Comparison of ENCODE assay signal across 9 cellular contexts in genomic region chrX:135295944-135296305, GRCh38. TPM values are rescaled to one million over a fixed set of nuclear protein-coding genes. Genes with fewer than 3 reads are reported as not detected.
DNase-seq lines count a peak whose midpoint lies in the region; ATAC-seq and TF ChIP-seq lines count a peak whose summit lies in the region.
"Had no signal": no experiment of that assay in that cellular context is flagged by ENCODE, and none has a peak within 500 bp of the region (broad histone marks: within the 10 kb centered on the region; RNA-seq: fewer than 3 reads in every experiment).

No MANE protein-coding gene starts in this region.

- intact Hi-C loops in activated B cell treated with CpG ODN at 0.5 μM for 24 hours (cut with micrococcal nuclease): loop anchor here (5.0 kb wide), 1 partner anchor 226 kb away; the partner anchor contains the start of gene INTS6L
- intact Hi-C loops in naive thymus-derived CD4-positive, alpha-beta T cell (cut with micrococcal nuclease): loop anchor here in 1 of 2 donors (1.0 to 10.0 kb wide), 3 partner anchors 125 to 1199 kb away; partner anchors contain the start of genes HTATSF1 and SMIM10L2A

- H3K4me1 ChIP-seq in GM23338 (ENCODE audit: insufficient read depth): no peaks in the 10 kb centered on the region; the same call in 1 of the 2 replicates
- peaks cover 5 to 9% of the 10 kb centered on the region in 2 donors for H3K4me1 ChIP-seq in naive thymus-derived CD4-positive, alpha-beta T cell (ENCODE audit: control insufficient read depth in 2 of 2, insufficient read depth in 2 of 2, low read length in 2 of 2)

- peak overlapping the region; percentile 53 for H3K4me3 ChIP-seq in GM23338
- H3K4me3 ChIP-seq in naive thymus-derived CD4-positive, alpha-beta T cell (ENCODE audit: low read length): peak overlapping the region; percentile 63

- H3K79me2 ChIP-seq in GM23338 (replicated peaks; ENCODE audit: insufficient read depth): no peaks in the 10 kb centered on the region

- H3K4me2 ChIP-seq in GM23338: peak overlapping the region; percentile 75

- no peaks in the 10 kb centered on the region for H3K27me3 ChIP-seq in GM23338 (ENCODE audit: insufficient read depth)
- no peaks in the 10 kb centered on the region for H3K27me3 ChIP-seq in naive thymus-derived CD4-positive, alpha-beta T cell (ENCODE audit: control insufficient read depth in 2 of 2, insufficient read depth in 2 of 2, low read length in 2 of 2)

- H3K36me3 Mint-ChIP-seq in GM23338 (ENCODE audit: low read depth) (peaks cover 7% of the 10 kb centered on the region; the same call in 2 of the 3 replicates), activated B cell treated with CpG ODN at 0.5 μM for 24 hours (ENCODE audit: low read depth) (peaks cover 12% of the 10 kb centered on the region)
- peaks cover 2 to 35% (median 4%) of the 10 kb centered on the region in 5 donors for H3K36me3 Mint-ChIP-seq in naive thymus-derived CD4-positive, alpha-beta T cell

- no peaks in the 10 kb centered on the region for H3F3A ChIP-seq in GM23338 (replicated peaks; ENCODE audit: low read depth)

- H3K4me3 Mint-ChIP-seq in GM23338 (peak overlapping the region; percentile 76), activated B cell treated with CpG ODN at 0.5 μM for 24 hours (peak overlapping the region; percentile 87)
- H3K4me3 Mint-ChIP-seq in naive thymus-derived CD4-positive, alpha-beta T cell: peak overlapping the region; percentile 85 to 95 (median 92)

- no peak for TF ChIP-seq CTCF in GM23338 (conservative IDR thresholded peaks at IDR 0.05; ENCODE audit: low read depth in 2 of 2)
- no peak for TF ChIP-seq CTCF in activated B cell treated with CpG ODN at 0.5 μM for 24 hours (IDR thresholded peaks at IDR 0.05)

- no peak overlapping the region for H2AFZ ChIP-seq in GM23338

- no peaks in the 10 kb centered on the region for H3K36me3 ChIP-seq in GM23338 (ENCODE audit: insufficient read depth)
- peaks cover 0 to 6% (median 0%) of the 10 kb centered on the region in 3 experiments for H3K36me3 ChIP-seq in naive thymus-derived CD4-positive, alpha-beta T cell (ENCODE audit: control insufficient read depth in 2 of 3, insufficient read depth in 3 of 3, low read length in 3 of 3)

- H3K9me3 Mint-ChIP-seq in GM23338: no peaks in the 10 kb centered on the region; the same call in 2 of the 3 replicates
- no peaks in the 10 kb centered on the region for H3K9me3 Mint-ChIP-seq in activated B cell treated with CpG ODN at 0.5 μM for 24 hours
- H3K9me3 Mint-ChIP-seq in naive thymus-derived CD4-positive, alpha-beta T cell: peaks cover 0 to 11% (median 4%) of the 10 kb centered on the region in 11 donors

- no peak for TF ChIP-seq POLR2A in GM18505 (IDR thresholded peaks at IDR 0.05; ENCODE audit: borderline replicate concordance, extremely low read depth, insufficient read depth, insufficient read length)

- ATAC-seq in GM18505 (IDR thresholded peaks at IDR 0.05; ENCODE audit: unreplicated experiment) (peak; percentile 47), GM23338 (peak; percentile 52), activated B cell treated with CpG ODN at 0.5 μM for 24 hours (ENCODE audit: low read depth) (peak; percentile 51)
- ATAC-seq in naive thymus-derived CD4-positive, alpha-beta T cell: peak; percentile 71

- no peaks in the 10 kb centered on the region for H3K9me2 ChIP-seq in GM23338 (ENCODE audit: insufficient read depth)

- CTCF ChIA-PET in activated B cell treated with CpG ODN at 0.5 μM for 24 hours (lab: Charles Lee): interaction anchor here (1.2 kb wide), 1 partner anchor 9 kb away, joined by 3 read pairs; no protein-coding TSS in a partner anchor
- CTCF ChIA-PET in naive thymus-derived CD4-positive, alpha-beta T cell (lab: Charles Lee): interaction anchor here (0.7 to 0.8 kb wide), 2 partner anchors 8 to 97 kb away, joined by 3 read pairs; no protein-coding TSS in a partner anchor

- H4K20me1 ChIP-seq in GM23338 (replicated peaks; ENCODE audit: insufficient read depth): no peaks in the 10 kb centered on the region

- H3K4me1 Mint-ChIP-seq in GM23338 (no peaks in the 10 kb centered on the region; the same call in 2 of the 3 replicates), activated B cell treated with CpG ODN at 0.5 μM for 24 hours (peaks cover 19% of the 10 kb centered on the region)
- H3K4me1 Mint-ChIP-seq in naive thymus-derived CD4-positive, alpha-beta T cell: peaks cover 0 to 32% (median 23%) of the 10 kb centered on the region in 7 donors

- peaks cover 0 to 3% (median 0%) of the 10 kb centered on the region in 3 experiments for H3K9me3 ChIP-seq in naive thymus-derived CD4-positive, alpha-beta T cell (ENCODE audit: control insufficient read depth in 2 of 3, low read length in 3 of 3)

- H3K27ac Mint-ChIP-seq in GM23338: no peak overlapping the region
- H3K27ac Mint-ChIP-seq in activated B cell treated with CpG ODN at 0.5 μM for 24 hours: peak overlapping the region; percentile 61
- H3K27ac Mint-ChIP-seq in naive thymus-derived CD4-positive, alpha-beta T cell: peak overlapping the region; percentile 76 to 94 (median 90)

- H3K27me3 Mint-ChIP-seq in GM23338 (ENCODE audit: insufficient read depth, low read depth, poor library complexity) (peaks cover 1% of the 10 kb centered on the region), activated B cell treated with CpG ODN at 0.5 μM for 24 hours (no peaks in the 10 kb centered on the region)
- H3K27me3 Mint-ChIP-seq in naive thymus-derived CD4-positive, alpha-beta T cell: no peaks in the 10 kb centered on the region

- no peak overlapping the region for H3K27ac ChIP-seq in GM23338 (ENCODE audit: low read depth)
- peak overlapping the region; percentile 67 for H3K27ac ChIP-seq in naive thymus-derived CD4-positive, alpha-beta T cell (ENCODE audit: low read depth, low read length)

- no peak for DNase-seq in GM23338 (ENCODE audit: low spot score)
- no peak for DNase-seq in activated B cell treated with CpG ODN at 0.5 μM for 24 hours
- DNase-seq in naive thymus-derived CD4-positive, alpha-beta T cell: no peak
- no peak for DNase-seq in activated effector memory CD4-positive, alpha-beta T cell treated with anti-CD3 and anti-CD28 coated beads, Interleukin-2, amount 50 U/mL, for 16 hours
- no peak for DNase-seq in HPDE6-E6E7 (ENCODE audit: extremely low spot score)
- no peak for DNase-seq in NCI-H1436 (lab: John Stamatoyannopoulos, UW)
- DNase-seq in NCI-H82 treated with DMSO at 0.1 percent for 48 hours (lab: John Stamatoyannopoulos, UW; ENCODE audit: unreplicated experiment): no peak

- POLR2A ChIA-PET in activated B cell treated with CpG ODN at 0.5 μM for 24 hours (lab: Charles Lee): interaction anchor here (1.2 kb wide), 1 partner anchor 125 kb away, joined by 3 read pairs; no protein-coding TSS in a partner anchor
- POLR2A ChIA-PET in naive thymus-derived CD4-positive, alpha-beta T cell (lab: Charles Lee): no interaction called here

TF ChIP-seq in GM23338, 12 proteins besides CTCF, POLR2A, EP300 and RAD21 (continues in another document):
- no peak for TF ChIP-seq STAT1 (IDR thresholded peaks at IDR 0.05; ENCODE audit: unreplicated experiment)
- TF ChIP-seq ZNF331 (CRISPR knock-in tag; IDR thresholded peaks at IDR 0.05; ENCODE audit: low read depth): no peak
- no peak for TF ChIP-seq NANOG (IDR thresholded peaks at IDR 0.05; ENCODE audit: borderline replicate concordance)

RNA-seq across cellular contexts. Expression of gene ETDC, which starts 13.4 kb away (rescaled TPM):
- total RNA-seq in GM23338 (2014; rRNA removed; shearing (Covaris generic)): not detected in 2 replicates
- polyA plus RNA-seq in GM23338 (2016; fragmentation: Nextera tagmentation; extraction: Ambion mirVana): not detected in 2 replicates
- total RNA-seq in activated B cell treated with CpG ODN at 0.5 μM for 24 hours: not detected in 2 replicates
- total RNA-seq in naive thymus-derived CD4-positive, alpha-beta T cell: not detected
- polyA plus RNA-seq in naive thymus-derived CD4-positive, alpha-beta T cell: not detected
- polyA plus RNA-seq: esophagus had no signal

RNA-seq across cellular contexts. Expression of gene ETDA, which starts 44.1 kb away (rescaled TPM):
- not detected in 2 replicates for total RNA-seq in GM23338 (2014; rRNA removed; shearing (Covaris generic))
- polyA plus RNA-seq in GM23338 (2016; fragmentation: Nextera tagmentation; extraction: Ambion mirVana): not detected in 2 replicates
- total RNA-seq in activated B cell treated with CpG ODN at 0.5 μM for 24 hours: not detected in 2 replicates
- total RNA-seq in naive thymus-derived CD4-positive, alpha-beta T cell: not detected
- not detected for polyA plus RNA-seq in naive thymus-derived CD4-positive, alpha-beta T cell
- polyA plus RNA-seq: esophagus had no signal

RNA-seq across cellular contexts. Expression of gene ZNF75D, which starts 48.0 kb away (rescaled TPM):
- total RNA-seq in GM23338 (2014; rRNA removed; shearing (Covaris generic)): 5.8 and 6.6 TPM in 2 replicates
- polyA plus RNA-seq in GM23338 (2016; fragmentation: Nextera tagmentation; extraction: Ambion mirVana): 2.2 and 2.9 TPM in 2 replicates
- 9.5 and 11.0 TPM in 2 replicates for total RNA-seq in activated B cell treated with CpG ODN at 0.5 μM for 24 hours
- 10 to 100 TPM in 3 of 5 experiments, 1 to 10 TPM in 2; 9.7 to 19.7 (median 18.1) TPM for total RNA-seq in naive thymus-derived CD4-positive, alpha-beta T cell
- polyA plus RNA-seq in naive thymus-derived CD4-positive, alpha-beta T cell: 10 to 100 TPM in 1 of 2 donors, 1 to 10 TPM in 1; 7.3 to 11.4 TPM

RNA-seq across cellular contexts. Expression of gene ZNF449, which starts 48.7 kb away (rescaled TPM):
- 5.4 and 9.1 TPM in 2 replicates for total RNA-seq in GM23338 (2014; rRNA removed; shearing (Covaris generic))
- polyA plus RNA-seq in GM23338 (2016; fragmentation: Nextera tagmentation; extraction: Ambion mirVana): 3.2 and 4.8 TPM in 2 replicates
- 2.6 and 2.7 TPM in 2 replicates for total RNA-seq in activated B cell treated with CpG ODN at 0.5 μM for 24 hours
- total RNA-seq in naive thymus-derived CD4-positive, alpha-beta T cell: 1 to 10 TPM; 2.4 to 8.7 (median 4.7) TPM
- polyA plus RNA-seq in naive thymus-derived CD4-positive, alpha-beta T cell: 1 to 10 TPM; 1.1 to 2.2 TPM
